Comparison of ENCODE assay signal across 18 cellular contexts in the genomic region with DNA sequence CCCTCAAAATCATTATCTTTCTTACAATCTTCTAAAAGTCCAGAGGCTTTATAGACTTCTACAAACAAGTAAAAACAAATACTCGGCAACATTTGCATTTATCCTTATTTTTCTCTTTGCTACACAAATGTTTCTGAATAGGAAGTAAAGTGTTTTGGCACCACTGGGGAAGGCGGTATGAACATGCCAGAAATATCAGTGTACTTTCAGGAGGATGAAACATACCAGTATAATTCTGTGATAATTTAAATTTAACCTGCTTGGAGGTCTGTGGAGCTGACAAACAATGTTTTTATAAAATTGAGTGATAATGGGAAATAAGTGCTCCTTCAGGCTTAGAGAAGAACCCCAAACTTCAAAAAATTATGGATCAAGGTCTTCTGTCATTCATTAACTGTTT. TPM values are rescaled to one million over a fixed set of nuclear protein-coding genes. Genes with fewer than 3 reads are reported as not detected.
DNase-seq lines count a peak whose midpoint lies in the region; ATAC-seq and TF ChIP-seq lines count a peak whose summit lies in the region.
"Had no signal": no experiment of that assay in that cellular context is flagged by ENCODE, and none has a peak within 500 bp of the region (broad histone marks: within the 10 kb centered on the region; RNA-seq: fewer than 3 reads in every experiment).

No MANE protein-coding gene starts in this region.

- H3K27me3 ChIP-seq in right atrium auricular region (no peaks in the 10 kb centered on the region), adipocyte (replicated peaks; ENCODE audit: control insufficient read depth, insufficient read depth, low read length) (no peaks in the 10 kb centered on the region)

- ATAC-seq in Right ventricle myocardium superior (ENCODE audit: poor library complexity): peak; percentile 58
- ATAC-seq in HG03342 (IDR thresholded peaks at IDR 0.05; ENCODE audit: unreplicated experiment): no peak
- ATAC-seq: HCT116 had no signal

- H3K36me3 ChIP-seq in right atrium auricular region (no peaks in the 10 kb centered on the region), HEK293 (ENCODE audit: control insufficient read depth in 2 of 2, insufficient read depth in 1 of 2, low read length in 2 of 2) (no peaks in the 10 kb centered on the region; a peak in 1 of 3 replicates), adipocyte (ENCODE audit: control insufficient read depth, insufficient read depth, low read length, severe bottlenecking) (peaks cover 3% of the 10 kb centered on the region)

- H3K27ac ChIP-seq in right atrium auricular region (peak overlapping the region in 1 of 2 donors; percentile 38), 22Rv1 (peak overlapping the region; percentile 57), HEK293 (ENCODE audit: extremely low read depth, low read depth, low read length) (peak overlapping the region; percentile 38; the same call in 1 of the 2 replicates)
- H3K27ac ChIP-seq: GM23248 had no signal

- DNase-seq in Right ventricle myocardium superior (no peak), right atrium auricular region (ENCODE audit: low spot score) (no peak), adipocyte (ENCODE audit: low read depth) (no peak), NCI-H187 treated with DMSO at 0.1 percent for 48 hours (lab: John Stamatoyannopoulos, UW) (no peak)
- DNase-seq in central memory CD4-positive, alpha-beta T cell: no peak
- DNase-seq: 8988T; Calu3; CD4-positive, alpha-beta memory T cell; COR-L47; DMS53; GF-D8; GM23248; H9; HFFc6 had no signal

- intact Hi-C loops in Right ventricle myocardium superior (cut with DNase I): no loop called here

- POLR2A ChIA-PET in HEK293 (lab: Yijun Ruan, JAX): no interaction called here

- no peak for TF ChIP-seq CTCF in right atrium auricular region (IDR thresholded peaks at IDR 0.05)
- no peak for TF ChIP-seq CTCF in 22Rv1 (IDR thresholded peaks at IDR 0.05)
- TF ChIP-seq CTCF in HEK293 (tag by site-specific recombination; IDR thresholded peaks at IDR 0.05): no peak

- CTCF ChIA-PET in HEK293 (lab: Yijun Ruan, JAX): interaction anchor here (0.5 to 2.6 kb wide), 16 partner anchors 9 to 265 kb away, joined by 3 to 18 read pairs (median 4); no protein-coding TSS in a partner anchor

- H3K9me3 ChIP-seq in right atrium auricular region (no peaks in the 10 kb centered on the region), HEK293 (ENCODE audit: control insufficient read depth, insufficient read depth, low read depth, low read length) (no peaks in the 10 kb centered on the region), adipocyte (ENCODE audit: control insufficient read depth, low read length) (no peaks in the 10 kb centered on the region)

- H3K4me3 ChIP-seq in right atrium auricular region: no peak overlapping the region
- H3K4me3 ChIP-seq in HEK293 (ENCODE audit: low read depth, low read length): no peak overlapping the region
- H3K4me3 ChIP-seq in adipocyte (ENCODE audit: low read length): no peak overlapping the region
- H3K4me3 ChIP-seq: GM23248 had no signal

- peaks cover 0 to 15% of the 10 kb centered on the region in 2 donors for H3K4me1 ChIP-seq in right atrium auricular region
- H3K4me1 ChIP-seq in HEK293 (ENCODE audit: control insufficient read depth, insufficient read depth, low read length): peaks cover 45% of the 10 kb centered on the region
- H3K4me1 ChIP-seq in adipocyte (ENCODE audit: control insufficient read depth, insufficient read depth, low read length): peaks cover 21% of the 10 kb centered on the region

- H3K9ac ChIP-seq in adipocyte (ENCODE audit: low read length): peak overlapping the region; percentile 14
- H3K9ac ChIP-seq: GM23248 had no signal

TF ChIP-seq in HEK293, 187 proteins besides CTCF, POLR2A, EP300 and RAD21:
- no peak for TF ChIP-seq HOXC10 (CRISPR knock-in tag; IDR thresholded peaks at IDR 0.05)
- no peak for TF ChIP-seq FEZF1 (tag by site-specific recombination; IDR thresholded peaks at IDR 0.05)
- TF ChIP-seq, protein P1, sequence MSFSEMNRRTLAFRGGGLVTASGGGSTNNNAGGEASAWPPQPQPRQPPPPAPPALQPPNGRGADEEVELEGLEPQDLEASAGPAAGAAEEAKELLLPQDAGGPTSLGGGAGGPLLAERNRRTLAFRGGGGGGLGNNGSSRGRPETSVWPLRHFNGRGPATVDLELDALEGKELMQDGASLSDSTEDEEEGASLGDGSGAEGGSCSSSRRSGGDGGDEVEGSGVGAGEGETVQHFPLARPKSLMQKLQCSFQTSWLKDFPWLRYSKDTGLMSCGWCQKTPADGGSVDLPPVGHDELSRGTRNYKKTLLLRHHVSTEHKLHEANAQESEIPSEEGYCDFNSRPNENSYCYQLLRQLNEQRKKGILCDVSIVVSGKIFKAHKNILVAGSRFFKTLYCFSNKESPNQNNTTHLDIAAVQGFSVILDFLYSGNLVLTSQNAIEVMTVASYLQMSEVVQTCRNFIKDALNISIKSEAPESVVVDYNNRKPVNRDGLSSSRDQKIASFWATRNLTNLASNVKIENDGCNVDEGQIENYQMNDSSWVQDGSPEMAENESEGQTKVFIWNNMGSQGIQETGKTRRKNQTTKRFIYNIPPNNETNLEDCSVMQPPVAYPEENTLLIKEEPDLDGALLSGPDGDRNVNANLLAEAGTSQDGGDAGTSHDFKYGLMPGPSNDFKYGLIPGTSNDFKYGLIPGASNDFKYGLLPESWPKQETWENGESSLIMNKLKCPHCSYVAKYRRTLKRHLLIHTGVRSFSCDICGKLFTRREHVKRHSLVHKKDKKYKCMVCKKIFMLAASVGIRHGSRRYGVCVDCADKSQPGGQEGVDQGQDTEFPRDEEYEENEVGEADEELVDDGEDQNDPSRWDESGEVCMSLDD (tag by site-specific recombination; IDR thresholded peaks at IDR 0.05): no peak
- TF ChIP-seq ZNF610 (tag by site-specific recombination; IDR thresholded peaks at IDR 0.05; ENCODE audit: borderline replicate concordance): no peak
- TF ChIP-seq ZNF394 (tag by site-specific recombination; IDR thresholded peaks at IDR 0.05; ENCODE audit: borderline replicate concordance): no peak
- no peak for TF ChIP-seq HOXD13 (CRISPR knock-in tag; IDR thresholded peaks at IDR 0.05; ENCODE audit: borderline replicate concordance)
- no peak for TF ChIP-seq ZBTB8A (tag by site-specific recombination; IDR thresholded peaks at IDR 0.05)
- TF ChIP-seq GFI1B (tag by site-specific recombination; IDR thresholded peaks at IDR 0.05): no peak
- no peak for TF ChIP-seq ZNF311 (tag by site-specific recombination; IDR thresholded peaks at IDR 0.05; ENCODE audit: borderline replicate concordance)
- TF ChIP-seq ZNF510 (tag by site-specific recombination; IDR thresholded peaks at IDR 0.05; ENCODE audit: insufficient replicate concordance): no peak
- TF ChIP-seq ZNF600 (tag by site-specific recombination; IDR thresholded peaks at IDR 0.05): no peak
- no peak for TF ChIP-seq ZIC2 (tag by site-specific recombination; IDR thresholded peaks at IDR 0.05)
- no peak for TF ChIP-seq ZNF585B (tag by site-specific recombination; IDR thresholded peaks at IDR 0.05)
- TF ChIP-seq ZNF707 (tag by site-specific recombination; IDR thresholded peaks at IDR 0.05): no peak
- no peak for TF ChIP-seq ZNF747 (tag by site-specific recombination; IDR thresholded peaks at IDR 0.05)
- TF ChIP-seq SALL2 (tag by site-specific recombination; IDR thresholded peaks at IDR 0.05; ENCODE audit: borderline replicate concordance): no peak
- no peak for TF ChIP-seq ZNF473 (tag by site-specific recombination; IDR thresholded peaks at IDR 0.05)
- no peak for TF ChIP-seq ZNF24 (tag by site-specific recombination; IDR thresholded peaks at IDR 0.05)
- no peak for TF ChIP-seq ZNF202 (tag by site-specific recombination; IDR thresholded peaks at IDR 0.05; ENCODE audit: borderline replicate concordance)
- no peak for TF ChIP-seq ZNF549 (tag by site-specific recombination; IDR thresholded peaks at IDR 0.05)

RNA-seq across cellular contexts. Expression of a gene that starts 51.8 kb away (rescaled TPM):
- total RNA-seq in Right ventricle myocardium superior (69.3 TPM), right atrium auricular region (10 to 100 TPM; 40.1 to 59.0 TPM)

RNA-seq across cellular contexts. Expression of a gene that starts 51.9 kb away (rescaled TPM):
- total RNA-seq in Right ventricle myocardium superior (18.6 TPM), right atrium auricular region (1 to 10 TPM; 5.1 to 9.2 TPM)
